In the genomic region with DNA sequence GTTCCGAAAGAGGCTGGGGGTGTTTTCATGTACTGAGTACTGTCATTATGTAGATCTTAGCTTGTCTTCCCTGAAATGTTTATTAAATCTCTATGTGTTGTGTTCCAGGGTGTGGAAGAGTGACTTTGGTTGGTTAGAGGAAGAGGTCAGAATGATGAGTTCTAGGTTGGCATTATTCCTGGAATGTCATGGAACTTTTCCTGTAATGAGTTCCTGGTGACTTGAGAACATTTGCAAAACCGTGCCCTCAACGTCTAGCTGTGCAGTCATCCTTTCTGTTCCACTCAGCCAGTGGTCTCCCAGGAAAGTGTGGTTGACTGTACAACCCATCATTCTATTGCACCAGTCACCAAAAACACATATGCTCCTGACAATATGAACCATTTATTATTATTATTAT, we compare ENCODE assay signal across 22 cellular contexts.
DNase-seq lines count a peak whose midpoint lies in the region; ATAC-seq and TF ChIP-seq lines count a peak whose summit lies in the region.
"Had no signal": no experiment of that assay in that cellular context is flagged by ENCODE, and none has a peak within 500 bp of the region (broad histone marks: within the 10 kb centered on the region; RNA-seq: fewer than 3 reads in every experiment).

No MANE protein-coding gene starts in this region.

- H3K4me2 ChIP-seq in GM23338 = no peak overlapping the region

- H3K4me3 ChIP-seq in GM23338 (no peak overlapping the region), suprapubic skin (no peak overlapping the region), body of pancreas (no peak overlapping the region)
- H3K4me3 ChIP-seq: cardiac muscle cell, left ventricle myocardium inferior, pancreas, SJCRH30, skin epidermis, tibial nerve had no signal

- no peak overlapping the region for H2AFZ ChIP-seq in GM23338

- DNase-seq in GM23338 (ENCODE audit: low spot score) (no peak), astrocyte of the hippocampus (ENCODE audit: low read depth, low spot score) (peak; percentile 55), glomerular visceral epithelial cell (ENCODE audit: extremely low spot score) (peak; percentile 71), suprapubic skin (ENCODE audit: low spot score in 2 of 2) (no peak), NCI-H146 treated with DMSO at 0.1 percent for 48 hours (lab: John Stamatoyannopoulos, UW; ENCODE audit: unreplicated experiment) (no peak), body of pancreas (no peak)
- DNase-seq in stimulated activated CD4-positive, alpha-beta T cell treated with anti-CD3 and anti-CD28 coated beads, Interleukin-2, amount 100 ng/mL, for 48 hours = no peak
- DNase-seq: activated CD4-positive, alpha-beta T cell treated with anti-CD3 and anti-CD28 coated beads for 36 hours; activated CD8-positive, alpha-beta memory T cell treated with anti-CD3 and anti-CD28 coated beads, Interleukin-2, amount 50 U/mL, for 4 hours; activated naive CD4-positive, alpha-beta T cell treated with anti-CD3 and anti-CD28 coated beads, Interleukin-2, amount 10 ng/mL, durations not matched to agents 7 days and 5 days; DMS153; left ventricle myocardium inferior; NCI-H1694; NCI-H510A; pancreas; T-helper 9 cell had no signal

- no peak for ATAC-seq in GM23338
- ATAC-seq in body of pancreas = no peak
- ATAC-seq: activated CD4-positive, alpha-beta T cell treated with anti-CD3 and anti-CD28 coated beads for 36 hours; pancreas had no signal

- H3K9me3 Mint-ChIP-seq in GM23338 = no peaks in the 10 kb centered on the region
- H3K9me3 Mint-ChIP-seq: activated naive CD4-positive, alpha-beta T cell treated with anti-CD3 and anti-CD28 coated beads, Interleukin-2, amount 10 ng/mL, durations not matched to agents 7 days and 5 days had no signal

- peaks cover 17% of the 10 kb centered on the region for H3K4me1 Mint-ChIP-seq in GM23338
- H3K4me1 Mint-ChIP-seq: activated CD4-positive, alpha-beta T cell treated with anti-CD3 and anti-CD28 coated beads for 36 hours; activated naive CD4-positive, alpha-beta T cell treated with anti-CD3 and anti-CD28 coated beads, Interleukin-2, amount 10 ng/mL, durations not matched to agents 7 days and 5 days had no signal

- 38% methylated on average over 3 of the region's 3 CpGs for WGBS in suprapubic skin
- WGBS in body of pancreas, 2 donors = 34 to 54% methylated on average over 3 of the region's 3 CpGs

- H3K9me3 ChIP-seq in suprapubic skin (no peaks in the 10 kb centered on the region), body of pancreas (no peaks in the 10 kb centered on the region)
- H3K9me3 ChIP-seq: left ventricle myocardium inferior, pancreas, SJCRH30, tibial nerve had no signal

- TF ChIP-seq EP300 in suprapubic skin (IDR thresholded peaks at IDR 0.05) = no peak

- H3K4me1 ChIP-seq in GM23338 (ENCODE audit: insufficient read depth) (peaks cover 5% of the 10 kb centered on the region; the same call in 1 of the 2 replicates), suprapubic skin (peaks cover 48% of the 10 kb centered on the region), body of pancreas (peaks cover 25% of the 10 kb centered on the region)

- H3K27ac ChIP-seq in GM23338 (ENCODE audit: low read depth) = no peak overlapping the region
- H3K27ac ChIP-seq in suprapubic skin = peak overlapping the region; percentile 57
- H3K27ac ChIP-seq in body of pancreas = no peak overlapping the region
- H3K27ac ChIP-seq: C4-2B, cardiac muscle cell, foreskin keratinocyte, left ventricle myocardium inferior, pancreas, SJCRH30 had no signal

- H3K36me3 Mint-ChIP-seq in GM23338 (ENCODE audit: low read depth) = no peaks in the 10 kb centered on the region
- H3K36me3 Mint-ChIP-seq: activated naive CD4-positive, alpha-beta T cell treated with anti-CD3 and anti-CD28 coated beads, Interleukin-2, amount 10 ng/mL, durations not matched to agents 7 days and 5 days had no signal

- no peaks in the 10 kb centered on the region for H3K36me3 ChIP-seq in GM23338 (ENCODE audit: insufficient read depth)
- H3K36me3 ChIP-seq in suprapubic skin = no peaks in the 10 kb centered on the region
- H3K36me3 ChIP-seq in body of pancreas (replicated peaks in 1 of 2; ENCODE audit: insufficient read depth in 1 of 2, low read depth in 2 of 2) = no peaks in the 10 kb centered on the region
- H3K36me3 ChIP-seq: cardiac muscle cell, left ventricle myocardium inferior, pancreas, SJCRH30, tibial nerve had no signal

- H3K79me2 ChIP-seq in GM23338 (replicated peaks; ENCODE audit: insufficient read depth) = no peaks in the 10 kb centered on the region

- H3K27ac Mint-ChIP-seq in GM23338 = peak overlapping the region; percentile 25; the same call in 1 of the 2 replicates
- H3K27ac Mint-ChIP-seq: activated CD4-positive, alpha-beta T cell treated with anti-CD3 and anti-CD28 coated beads for 36 hours; activated naive CD4-positive, alpha-beta T cell treated with anti-CD3 and anti-CD28 coated beads, Interleukin-2, amount 10 ng/mL, durations not matched to agents 7 days and 5 days had no signal

- H4K20me1 ChIP-seq in GM23338 (replicated peaks; ENCODE audit: insufficient read depth) = no peaks in the 10 kb centered on the region

- H3K4me3 Mint-ChIP-seq in GM23338 = no peak overlapping the region
- H3K4me3 Mint-ChIP-seq: activated CD4-positive, alpha-beta T cell treated with anti-CD3 and anti-CD28 coated beads for 36 hours; activated naive CD4-positive, alpha-beta T cell treated with anti-CD3 and anti-CD28 coated beads, Interleukin-2, amount 10 ng/mL, durations not matched to agents 7 days and 5 days had no signal

- H3K27me3 Mint-ChIP-seq in GM23338 (ENCODE audit: insufficient read depth, low read depth, poor library complexity) = no peaks in the 10 kb centered on the region
- H3K27me3 Mint-ChIP-seq: activated naive CD4-positive, alpha-beta T cell treated with anti-CD3 and anti-CD28 coated beads, Interleukin-2, amount 10 ng/mL, durations not matched to agents 7 days and 5 days had no signal

- no peaks in the 10 kb centered on the region for H3F3A ChIP-seq in GM23338 (replicated peaks; ENCODE audit: low read depth)

- H3K9me2 ChIP-seq in GM23338 (ENCODE audit: insufficient read depth) = no peaks in the 10 kb centered on the region

- H3K27me3 ChIP-seq in GM23338 (ENCODE audit: insufficient read depth) (no peaks in the 10 kb centered on the region), suprapubic skin (no peaks in the 10 kb centered on the region), body of pancreas (no peaks in the 10 kb centered on the region)
- H3K27me3 ChIP-seq: cardiac muscle cell, pancreas, SJCRH30, tibial nerve had no signal

- intact Hi-C loops in body of pancreas (cut with DNase I) = no loop called here

- TF ChIP-seq POLR2A in suprapubic skin (IDR thresholded peaks at IDR 0.05) = no peak
- TF ChIP-seq POLR2A in body of pancreas (IDR thresholded peaks at IDR 0.05) = no peak

- no peak for TF ChIP-seq CTCF in GM23338 (conservative IDR thresholded peaks at IDR 0.05; ENCODE audit: low read depth in 2 of 2)
- TF ChIP-seq CTCF in suprapubic skin (IDR thresholded peaks at IDR 0.05) = no peak
- TF ChIP-seq CTCF in body of pancreas (IDR thresholded peaks at IDR 0.05) = no peak

TF ChIP-seq in GM23338, 12 proteins besides CTCF, POLR2A, EP300 and RAD21:
- no peak for TF ChIP-seq JUNB (IDR thresholded peaks at IDR 0.05; ENCODE audit: unreplicated experiment)
- no peak for TF ChIP-seq ETS1 (IDR thresholded peaks at IDR 0.05)

Comparison
In these comparisons a context has a peak if more than half of its experiments do, and no peak if none do; other contexts are left out.
1. DNase-seq: peak in astrocyte of the hippocampus (single experiment) and glomerular visceral epithelial cell (single experiment); none in GM23338 (single experiment), suprapubic skin (0 of 2), NCI-H146 treated with DMSO at 0.1 percent for 48 hours (single experiment), body of pancreas (0 of 4) and stimulated activated CD4-positive, alpha-beta T cell treated with anti-CD3 and anti-CD28 coated beads, Interleukin-2, amount 100 ng/mL, for 48 hours (0 of 2).